Comparison of ENCODE assay signal across 31 cellular contexts in genomic region chr17:46717999-46718398, GRCh38.
"Had no signal": no experiment of that assay in that cellular context is flagged by ENCODE, and none has a peak within 500 bp of the region (broad histone marks: within the 10 kb centered on the region; RNA-seq: fewer than 3 reads in every experiment).

No MANE protein-coding gene starts in this region.

- H3K4me3 ChIP-seq: adrenal gland, ascending aorta, body of pancreas, breast epithelium, cardiac muscle cell had no signal

- H3K4me1 ChIP-seq: adrenal gland, ascending aorta, breast epithelium had no signal

- H3K27me3 ChIP-seq: adrenal gland, ascending aorta, body of pancreas, brain microvascular endothelial cell, breast epithelium, cardiac muscle cell had no signal

- DNase-seq: activated effector memory CD4-positive, alpha-beta T cell treated with anti-CD3 and anti-CD28 coated beads, Interleukin-2, amount 50 U/mL, for 16 hours; activated effector memory CD4-positive, alpha-beta T cell treated with Interleukin-2 at 50 U/mL for 16 hours; activated gamma-delta T cell; activated gamma-delta T cell treated with Interleukin-2 at 50 U/mL for 16 hours; activated naive CD4-positive, alpha-beta T cell; activated naive CD4-positive, alpha-beta T cell treated with anti-CD3 and anti-CD28 coated beads for 36 hours; activated naive CD4-positive, alpha-beta T cell treated with anti-CD3 and anti-CD28 coated beads, Interleukin-2, amount 10 ng/mL, durations not matched to agents 7 days and 5 days; activated naive CD4-positive, alpha-beta T cell treated with anti-CD3 and anti-CD28 coated beads, Interleukin-2, amount 50 U/mL, for 16 hours; activated naive CD4-positive, alpha-beta T cell treated with Interleukin-2 at 50 U/mL for 16 hours; activated naive CD8-positive, alpha-beta T cell treated with anti-CD3 and anti-CD28 coated beads for 36 hours; activated naive CD8-positive, alpha-beta T cell treated with anti-CD3 and anti-CD28 coated beads, Interleukin-2, amount 10 ng/mL, durations not matched to agents 7 days and 5 days; activated naive CD8-positive, alpha-beta T cell treated with anti-CD3 and anti-CD28 coated beads, Interleukin-2, amount 50 U/mL, for 24 hours; activated T-cell treated with anti-CD3 and anti-CD28 coated beads, Interleukin-2, amount 50 U/mL, for 1 hour; activated T-cell treated with anti-CD3 and anti-CD28 coated beads, Interleukin-2, amount 50 U/mL, for 24 hours; activated T-cell treated with anti-CD3 and anti-CD28 coated beads, Interleukin-2, amount 50 U/mL, for 4 hours; activated T-cell treated with anti-CD3 and anti-CD28 coated beads, Interleukin-2, amount 50 U/mL, for 48 hours; activated T-cell treated with anti-CD3 and anti-CD28 coated beads, Interleukin-2, amount 50 U/mL, for 72 hours; adrenal gland; amniotic stem cell; amygdala; anterior cingulate cortex; aorta; body of pancreas; brain microvascular endothelial cell; caudate nucleus; central memory CD4-positive, alpha-beta T cell; cerebellar nuclear complex had no signal

- H3K9me3 ChIP-seq: adrenal gland, ascending aorta, body of pancreas, breast epithelium had no signal

- H3K27ac ChIP-seq: adrenal gland, ascending aorta, body of pancreas, brain microvascular endothelial cell, breast epithelium, cardiac muscle cell had no signal

- H3K36me3 ChIP-seq: brain microvascular endothelial cell, breast epithelium had no signal

- FAIRE-seq: astrocyte had no signal
